ENCODE assay signal across 12 cellular contexts in genomic region chr12:65511134-65511912, GRCh38.
DNase-seq lines count a peak whose midpoint lies in the region; ATAC-seq and TF ChIP-seq lines count a peak whose summit lies in the region.
"Had no signal": no experiment of that assay in that cellular context is flagged by ENCODE, and none has a peak within 500 bp of the region (broad histone marks: within the 10 kb centered on the region; RNA-seq: fewer than 3 reads in every experiment).

No MANE protein-coding gene starts in this region.

- POLR2A ChIA-PET in HCT116 (lab: Charles Lee) (interaction anchor here (1.0 to 4.3 kb wide), 3 partner anchors 9 to 22 kb away, joined by 3 to 22 read pairs (median 4); no protein-coding TSS in a partner anchor), OCI-LY7 (lab: Charles Lee) (interaction anchor here (0.7 kb wide), 1 partner anchor 10 kb away, joined by 4 read pairs; no protein-coding TSS in a partner anchor)

- H3K4me1 Mint-ChIP-seq in stimulated activated naive CD8-positive, alpha-beta T cell treated with anti-CD3 and anti-CD28 coated beads, Interleukin-15, amount 100 ng/mL, for 72 hours, result no peaks in the 10 kb centered on the region
- H3K4me1 Mint-ChIP-seq: activated naive CD8-positive, alpha-beta T cell treated with anti-CD3 and anti-CD28 coated beads, Interleukin-2, amount 10 ng/mL, durations not matched to agents 7 days and 5 days had no signal

- H3K79me2 ChIP-seq in HCT116 (ENCODE audit: insufficient read depth, low read length) (no peaks in the 10 kb centered on the region), hepatocyte (no peaks in the 10 kb centered on the region), OCI-LY7 (ENCODE audit: insufficient read depth, low read depth, low read length) (no peaks in the 10 kb centered on the region)

- peaks cover 5% of the 10 kb centered on the region for H3K27me3 Mint-ChIP-seq in stimulated activated naive CD8-positive, alpha-beta T cell treated with anti-CD3 and anti-CD28 coated beads, Interleukin-15, amount 100 ng/mL, for 72 hours

- H3K9me3 Mint-ChIP-seq in stimulated activated naive CD8-positive, alpha-beta T cell treated with anti-CD3 and anti-CD28 coated beads, Interleukin-15, amount 100 ng/mL, for 72 hours, result no peaks in the 10 kb centered on the region
- H3K9me3 Mint-ChIP-seq: activated naive CD8-positive, alpha-beta T cell treated with anti-CD3 and anti-CD28 coated beads, Interleukin-2, amount 10 ng/mL, durations not matched to agents 7 days and 5 days had no signal

- intact Hi-C loops in HCT116 (cut with micrococcal nuclease) (no loop called here), upper lobe of right lung (cut with DNase I) (no loop called here), OCI-LY7 (cut with micrococcal nuclease; ENCODE audit: unreplicated experiment) (no loop called here)

- H3K4me3 Mint-ChIP-seq in stimulated activated naive CD8-positive, alpha-beta T cell treated with anti-CD3 and anti-CD28 coated beads, Interleukin-15, amount 100 ng/mL, for 72 hours, result no peak overlapping the region
- H3K4me3 Mint-ChIP-seq: activated naive CD8-positive, alpha-beta T cell treated with anti-CD3 and anti-CD28 coated beads, Interleukin-2, amount 10 ng/mL, durations not matched to agents 7 days and 5 days had no signal

- 72% methylated on average over 13 of the region's 13 CpGs for WGBS in hepatocyte (ENCODE audit: low lambda C conversion rate, missing lambda C conversion rate)

- no peak for TF ChIP-seq RAD21 in HCT116 (IDR thresholded peaks at IDR 0.05; ENCODE audit: low read depth)

- CTCF ChIA-PET in HCT116 (lab: Charles Lee), result no interaction called here
- CTCF ChIA-PET in OCI-LY7 (lab: Charles Lee; ENCODE audit: unreplicated experiment), result no interaction called here

- no peak for DNase-seq in HCT116 (ENCODE audit: low read depth, low spot score)
- peak; percentile 70 for DNase-seq in astrocyte of the hippocampus (ENCODE audit: low read depth, low spot score)
- DNase-seq in hepatocyte (ENCODE audit: low spot score), result peak; percentile 44
- no peak for DNase-seq in omental fat pad (ENCODE audit: low spot score)
- no peak for DNase-seq in hepatic stellate cell (ENCODE audit: low spot score)
- no peak for DNase-seq in stimulated activated naive CD8-positive, alpha-beta T cell treated with anti-CD3 and anti-CD28 coated beads, Interleukin-15, amount 100 ng/mL, for 72 hours
- DNase-seq in upper lobe of right lung, result no peak
- no peak for DNase-seq in OCI-LY7 (ENCODE audit: low spot score)
- DNase-seq: activated naive CD8-positive, alpha-beta T cell treated with anti-CD3 and anti-CD28 coated beads, Interleukin-2, amount 10 ng/mL, durations not matched to agents 7 days and 5 days; NCI-H2171 treated with DMSO at 0.1 percent for 48 hours; spleen had no signal

- ATAC-seq in HCT116 (peak; percentile 19), omental fat pad (ENCODE audit: low FRiP score) (peak; percentile 60), upper lobe of right lung (no peak)
- no peak for ATAC-seq in stimulated activated naive CD8-positive, alpha-beta T cell treated with anti-CD3 and anti-CD28 coated beads, Interleukin-15, amount 100 ng/mL, for 72 hours

- H3K9ac ChIP-seq in HCT116 (ENCODE audit: low read length), result peak overlapping the region; percentile 57

- RAD21 ChIA-PET in HCT116 (lab: Charles Lee; ENCODE audit: low non-redundant PET in 1 of 2, low total read pairs in 2 of 2, uncharacterized antibody in 2 of 2, unreplicated experiment in 2 of 2), result interaction anchor here in 1 of 2 experiments (0.6 to 1.1 kb wide), 4 partner anchors 10 to 317 kb away, joined by 3 read pairs; no protein-coding TSS in a partner anchor

- no TSS peak for BruUV-seq in HCT116 (replicated peaks; lab: Mats Ljungman, UMichigan)
- BruUV-seq in OCI-LY7 (replicated peaks; lab: Mats Ljungman, UMichigan), result no TSS peak

- H4K20me1 ChIP-seq in HCT116 (ENCODE audit: insufficient read depth), result no peaks in the 10 kb centered on the region
- no peaks in the 10 kb centered on the region for H4K20me1 ChIP-seq in hepatocyte (ENCODE audit: insufficient read depth, poor library complexity, severe bottlenecking)
- H4K20me1 ChIP-seq in OCI-LY7 (ENCODE audit: insufficient read depth, low read length), result no peaks in the 10 kb centered on the region

- H3K27ac ChIP-seq in HCT116 (ENCODE audit: low read depth, low read length) (peak overlapping the region; percentile 93), hepatocyte (peak overlapping the region; percentile 81), upper lobe of right lung (no peak overlapping the region), OCI-LY7 (ENCODE audit: low read depth, low read length, poor library complexity, severe bottlenecking) (no peak overlapping the region)
- H3K27ac ChIP-seq: Peyer's patch had no signal

- TF ChIP-seq CTCF in HCT116 (IDR thresholded peaks at IDR 0.05 in 2 of 3, conservative IDR thresholded peaks at IDR 0.05 in 1 of 3; ENCODE audit: borderline replicate concordance in 1 of 3, insufficient read depth in 1 of 3, low read depth in 2 of 3, low read length in 2 of 3), result no peak
- no peak for TF ChIP-seq CTCF in hepatocyte (IDR thresholded peaks at IDR 0.05; ENCODE audit: poor library complexity)
- no peak for TF ChIP-seq CTCF in omental fat pad (IDR thresholded peaks at IDR 0.05)
- no peak for TF ChIP-seq CTCF in upper lobe of right lung (IDR thresholded peaks at IDR 0.05)
- no peak for TF ChIP-seq CTCF in OCI-LY7 (conservative IDR thresholded peaks at IDR 0.05; ENCODE audit: low read length)

- no peak overlapping the region for H3K27ac Mint-ChIP-seq in stimulated activated naive CD8-positive, alpha-beta T cell treated with anti-CD3 and anti-CD28 coated beads, Interleukin-15, amount 100 ng/mL, for 72 hours
- H3K27ac Mint-ChIP-seq: activated naive CD8-positive, alpha-beta T cell treated with anti-CD3 and anti-CD28 coated beads, Interleukin-2, amount 10 ng/mL, durations not matched to agents 7 days and 5 days had no signal

- H3K27me3 ChIP-seq in HCT116 (ENCODE audit: insufficient read depth, low read length) (no peaks in the 10 kb centered on the region), hepatocyte (no peaks in the 10 kb centered on the region), upper lobe of right lung (no peaks in the 10 kb centered on the region)
- H3K27me3 ChIP-seq: Peyer's patch, spleen had no signal

- H2AFZ ChIP-seq in HCT116 (ENCODE audit: low read depth, low read length, poor library complexity, severe bottlenecking) (no peak overlapping the region), hepatocyte (no peak overlapping the region), OCI-LY7 (ENCODE audit: low read length) (no peak overlapping the region)

- no peak for TF ChIP-seq POLR2A in HCT116 (IDR thresholded peaks at IDR 0.05; ENCODE audit: borderline replicate concordance, extremely low read depth, insufficient read depth, insufficient read length)

- H3K9me2 ChIP-seq in HCT116 (ENCODE audit: insufficient read depth) (no peaks in the 10 kb centered on the region), hepatocyte (replicated peaks; ENCODE audit: insufficient read depth) (no peaks in the 10 kb centered on the region), OCI-LY7 (ENCODE audit: insufficient read depth, low read length) (no peaks in the 10 kb centered on the region)

- H3K4me3 ChIP-seq in HCT116 (replicated peaks in 1 of 2; ENCODE audit: low read depth in 1 of 2, low read length in 2 of 2) (no peak overlapping the region), hepatocyte (no peak overlapping the region), upper lobe of right lung (no peak overlapping the region), OCI-LY7 (ENCODE audit: low read depth, low read length, poor library complexity, severe bottlenecking) (no peak overlapping the region)
- H3K4me3 ChIP-seq: Peyer's patch, spleen had no signal

- peak overlapping the region; percentile 49 for H3K4me2 ChIP-seq in HCT116 (ENCODE audit: low read length)
- peak overlapping the region; percentile 56 for H3K4me2 ChIP-seq in hepatocyte
- H3K4me2 ChIP-seq in OCI-LY7 (ENCODE audit: low read length), result no peak overlapping the region

- peaks cover 51 to 94% of the 10 kb centered on the region in 2 experiments for H3K4me1 ChIP-seq in HCT116 (ENCODE audit: control insufficient read depth in 1 of 2, insufficient read depth in 2 of 2, low read length in 2 of 2)
- peaks cover 16% of the 10 kb centered on the region for H3K4me1 ChIP-seq in hepatocyte (ENCODE audit: insufficient read depth)
- no peaks in the 10 kb centered on the region for H3K4me1 ChIP-seq in upper lobe of right lung
- H3K4me1 ChIP-seq in OCI-LY7 (ENCODE audit: insufficient read depth, low read length, poor library complexity, severe bottlenecking), result no peaks in the 10 kb centered on the region
- H3K4me1 ChIP-seq: Peyer's patch, spleen had no signal

- H3K9me3 ChIP-seq in HCT116 (ENCODE audit: control insufficient read depth in 1 of 2, insufficient read depth in 1 of 2, low read depth in 1 of 2, low read length in 2 of 2) (no peaks in the 10 kb centered on the region), hepatocyte (ENCODE audit: low read depth) (no peaks in the 10 kb centered on the region), upper lobe of right lung (no peaks in the 10 kb centered on the region), OCI-LY7 (ENCODE audit: low read length) (no peaks in the 10 kb centered on the region)
- H3K9me3 ChIP-seq: Peyer's patch, spleen had no signal

- H3K36me3 ChIP-seq in HCT116 (ENCODE audit: control insufficient read depth in 1 of 2, insufficient read depth in 2 of 2, low read length in 2 of 2) (no peaks in the 10 kb centered on the region), hepatocyte (replicated peaks; ENCODE audit: insufficient read depth, low read depth) (no peaks in the 10 kb centered on the region), upper lobe of right lung (no peaks in the 10 kb centered on the region), OCI-LY7 (ENCODE audit: insufficient read depth, low read length) (no peaks in the 10 kb centered on the region)
- H3K36me3 ChIP-seq: Peyer's patch, spleen had no signal

TF ChIP-seq in HCT116, 20 proteins besides CTCF, POLR2A, EP300 and RAD21:
- TF ChIP-seq EGR1 (IDR thresholded peaks at IDR 0.05; ENCODE audit: low read depth), result 0 out of 2 replicates have a peak, but pooled peaks have one; percentile 36
- TF ChIP-seq TCF7L2 (IDR thresholded peaks at IDR 0.05; ENCODE audit: borderline replicate concordance, extremely low read depth, insufficient read depth, insufficient read length), result peak; percentile 67
- TF ChIP-seq FOSL1 (IDR thresholded peaks at IDR 0.05; ENCODE audit: low read depth), result no peak
- no peak for TF ChIP-seq ATF3 (IDR thresholded peaks at IDR 0.05)

Comparison
In these comparisons a context has a peak if more than half of its experiments do, and no peak if none do; other contexts are left out.
1. ATAC-seq: peak in HCT116 (single experiment) and omental fat pad (single experiment); none in stimulated activated naive CD8-positive, alpha-beta T cell treated with anti-CD3 and anti-CD28 coated beads, Interleukin-15, amount 100 ng/mL, for 72 hours (single experiment) and upper lobe of right lung (single experiment).
2. DNase-seq: peak in astrocyte of the hippocampus (single experiment) and hepatocyte (single experiment); none in HCT116 (single experiment), omental fat pad (single experiment), hepatic stellate cell (single experiment), stimulated activated naive CD8-positive, alpha-beta T cell treated with anti-CD3 and anti-CD28 coated beads, Interleukin-15, amount 100 ng/mL, for 72 hours (0 of 2), upper lobe of right lung (single experiment) and OCI-LY7 (single experiment).
3. H3K27ac ChIP-seq: peak in HCT116 (single experiment) and hepatocyte (single experiment); none in upper lobe of right lung (single experiment) and OCI-LY7 (single experiment).